20 cellular contexts compared by ENCODE assay signal in genomic region chr19:15829277-15829770, GRCh38. TPM values are rescaled to one million over a fixed set of nuclear protein-coding genes. Genes with fewer than 3 reads are reported as not detected.
A peak's percentile ranks its signal among the peaks of the same experiment; 100 is the strongest.
DNase-seq lines count a peak whose midpoint lies in the region; ATAC-seq and TF ChIP-seq lines count a peak whose summit lies in the region.
"Had no signal": no experiment of that assay in that cellular context is flagged by ENCODE, and none has a peak within 500 bp of the region (broad histone marks: within the 10 kb centered on the region; RNA-seq: fewer than 3 reads in every experiment).

No MANE protein-coding gene starts in this region.

- H3K9me3 Mint-ChIP-seq in Caco-2 (ENCODE audit: unreplicated experiment), result no peaks in the 10 kb centered on the region
- H3K9me3 Mint-ChIP-seq in activated T-helper 17 cell treated with anti-CD3 and anti-CD28 coated beads, Interleukin-2, amount 50 U/mL, for 72 hours, result no peaks in the 10 kb centered on the region
- H3K9me3 Mint-ChIP-seq: CD8-positive, alpha-beta T cell; GM23338; IgD-negative memory B cell had no signal

- H3K36me3 ChIP-seq in Caco-2 (ENCODE audit: control insufficient read depth, insufficient read depth, low read length), result no peaks in the 10 kb centered on the region
- H3K36me3 ChIP-seq: SJCRH30 had no signal

- H3K4me1 Mint-ChIP-seq in Caco-2 (ENCODE audit: low read depth, unreplicated experiment), result peaks cover 18% of the 10 kb centered on the region
- no peaks in the 10 kb centered on the region for H3K4me1 Mint-ChIP-seq in activated T-helper 17 cell treated with anti-CD3 and anti-CD28 coated beads, Interleukin-2, amount 50 U/mL, for 72 hours
- H3K4me1 Mint-ChIP-seq: B cell, GM23338 had no signal

- H3K36me3 Mint-ChIP-seq in Caco-2 (ENCODE audit: insufficient read depth, unreplicated experiment), result peaks cover 9% of the 10 kb centered on the region
- H3K36me3 Mint-ChIP-seq in activated T-helper 17 cell treated with anti-CD3 and anti-CD28 coated beads, Interleukin-2, amount 50 U/mL, for 72 hours (ENCODE audit: low read depth), result no peaks in the 10 kb centered on the region
- H3K36me3 Mint-ChIP-seq: CD8-positive, alpha-beta T cell had no signal

- H3K4me3 ChIP-seq in Caco-2 (ENCODE audit: low read depth, low read length), result peak overlapping the region; percentile 46
- H3K4me3 ChIP-seq: GM23338, SJCRH30 had no signal

- H3K27ac Mint-ChIP-seq in Caco-2 (ENCODE audit: unreplicated experiment), result peak overlapping the region; percentile 96
- H3K27ac Mint-ChIP-seq in activated T-helper 17 cell treated with anti-CD3 and anti-CD28 coated beads, Interleukin-2, amount 50 U/mL, for 72 hours, result peak overlapping the region; percentile 32
- H3K27ac Mint-ChIP-seq: B cell; CD8-positive, alpha-beta T cell; GM23338; IgD-negative memory B cell had no signal

- TSS peak; percentile 46 for BruUV-seq in Caco-2 (replicated peaks; lab: Mats Ljungman, UMichigan)

- TF ChIP-seq CTCF in Caco-2 (IDR thresholded peaks at IDR 0.05; ENCODE audit: insufficient read depth in 1 of 2, low read depth in 1 of 2, low read length in 1 of 2, severe bottlenecking in 1 of 2, unreplicated experiment in 1 of 2), result no peak

- intact Hi-C loops in Caco-2 (cut with micrococcal nuclease; ENCODE audit: unreplicated experiment), result no loop called here

- POLR2A ChIA-PET in Caco-2 (lab: Charles Lee), result no interaction called here

- H3K27me3 ChIP-seq in Caco-2 (replicated peaks; ENCODE audit: control insufficient read depth, insufficient read depth, low read length), result no peaks in the 10 kb centered on the region
- H3K27me3 ChIP-seq: SJCRH30 had no signal

- peaks cover 35% of the 10 kb centered on the region for H3K4me1 ChIP-seq in Caco-2
- H3K4me1 ChIP-seq: SJCRH30 had no signal

- no peak for ATAC-seq in activated T-helper 17 cell treated with anti-CD3 and anti-CD28 coated beads, Interleukin-2, amount 50 U/mL, for 72 hours (replicated peaks)
- ATAC-seq in GM21717 (IDR thresholded peaks at IDR 0.05; ENCODE audit: unreplicated experiment) (no peak), GM21619 (IDR thresholded peaks at IDR 0.05; ENCODE audit: unreplicated experiment) (no peak)
- ATAC-seq: CD8-positive, alpha-beta T cell; GM23338 had no signal

- CTCF ChIA-PET in Caco-2 (lab: Charles Lee), result no interaction called here

- DNase-seq in Caco-2 (peak in 1 of 2 experiments; percentile 38), HT-29 (ENCODE audit: low spot score) (peak; percentile 31), kidney tubule cell (ENCODE audit: low spot score) (peak; percentile 95), NCI-H524 (lab: John Stamatoyannopoulos, UW) (no peak)
- DNase-seq: CD8-positive, alpha-beta T cell; GF-D8; NCI-H1417 treated with DMSO at 0.1 percent for 48 hours; NCI-H2029; NCI-H2171; NCI-H446; NK-92 treated with Interleukin-12 subunit alpha and Interleukin-12 subunit beta, amount 100 ng/mL, for 24 hours; SJCRH30 had no signal

- no peaks in the 10 kb centered on the region for H3K27me3 Mint-ChIP-seq in Caco-2 (ENCODE audit: insufficient read depth, unreplicated experiment)
- no peaks in the 10 kb centered on the region for H3K27me3 Mint-ChIP-seq in activated T-helper 17 cell treated with anti-CD3 and anti-CD28 coated beads, Interleukin-2, amount 50 U/mL, for 72 hours

- H3K9me3 ChIP-seq in Caco-2, result no peaks in the 10 kb centered on the region
- H3K9me3 ChIP-seq: SJCRH30 had no signal

- H3K4me3 Mint-ChIP-seq in Caco-2 (ENCODE audit: unreplicated experiment), result no peak overlapping the region
- no peak overlapping the region for H3K4me3 Mint-ChIP-seq in activated T-helper 17 cell treated with anti-CD3 and anti-CD28 coated beads, Interleukin-2, amount 50 U/mL, for 72 hours
- H3K4me3 Mint-ChIP-seq: B cell; CD8-positive, alpha-beta T cell; GM23338; IgD-negative memory B cell had no signal

RNA-seq across cellular contexts. Expression of gene OR10H1, which starts 13.9 kb away (rescaled TPM):
- not detected in 2 replicates for total RNA-seq in Caco-2 (2022)
- not detected in 2 replicates for total RNA-seq in HT-29 (2014; rRNA removed; shearing (Covaris generic))
- total RNA-seq in activated T-helper 17 cell treated with anti-CD3 and anti-CD28 coated beads, Interleukin-2, amount 50 U/mL, for 72 hours, result not detected
- total RNA-seq: CD8-positive, alpha-beta T cell; GM23338; LHCN-M2; SJCRH30 had no signal

RNA-seq across cellular contexts. Expression of gene OR10H5, which starts 41.9 kb away (rescaled TPM):
- not detected in 2 replicates for total RNA-seq in Caco-2 (2022)
- total RNA-seq in HT-29 (2014; rRNA removed; shearing (Covaris generic)), result 0.18 TPM in 1 of 2 replicates, not detected in the other
- total RNA-seq in activated T-helper 17 cell treated with anti-CD3 and anti-CD28 coated beads, Interleukin-2, amount 50 U/mL, for 72 hours, result not detected
- total RNA-seq: B cell; CD8-positive, alpha-beta T cell; GM23338; LHCN-M2; OCI-LY7; SJCRH30 had no signal

Comparison
In these comparisons a context has a peak if more than half of its experiments do, and no peak if none do; other contexts are left out.
1. DNase-seq: peak in HT-29 (single experiment) and kidney tubule cell (single experiment); none in NCI-H524 (0 of 2).